9 cellular contexts compared by ENCODE assay signal in genomic region chr10:132408823-132409666, GRCh38. TPM values are rescaled to one million over a fixed set of nuclear protein-coding genes. Genes with fewer than 3 reads are reported as not detected.
DNase-seq lines count a peak whose midpoint lies in the region; ATAC-seq and TF ChIP-seq lines count a peak whose summit lies in the region.
"Had no signal": no experiment of that assay in that cellular context is flagged by ENCODE, and none has a peak within 500 bp of the region (broad histone marks: within the 10 kb centered on the region; RNA-seq: fewer than 3 reads in every experiment).

No MANE protein-coding gene starts in this region.

- ATAC-seq in memory B cell (ENCODE audit: low read depth) (no peak), GM18520 (IDR thresholded peaks at IDR 0.05; ENCODE audit: unreplicated experiment) (no peak), HG03342 (IDR thresholded peaks at IDR 0.05; ENCODE audit: unreplicated experiment) (no peak)

- peaks cover 0 to 10% (median 10%) of the 10 kb centered on the region in 3 donors for H3K4me1 Mint-ChIP-seq in IgD-negative memory B cell
- H3K4me1 Mint-ChIP-seq in memory B cell = peaks cover 9% of the 10 kb centered on the region

- H3K9me3 Mint-ChIP-seq in IgD-negative memory B cell (no peaks in the 10 kb centered on the region), memory B cell (no peaks in the 10 kb centered on the region)

- H3K9me3 ChIP-seq in duodenal mucosa (ENCODE audit: control insufficient read depth in 1 of 2, low read length in 2 of 2) = no peaks in the 10 kb centered on the region
- no peaks in the 10 kb centered on the region for H3K9me3 ChIP-seq in testis

- H3K27me3 Mint-ChIP-seq in IgD-negative memory B cell = no peaks in the 10 kb centered on the region
- H3K27me3 Mint-ChIP-seq in memory B cell = no peaks in the 10 kb centered on the region
- H3K27me3 Mint-ChIP-seq: activated CD8-positive, alpha-beta memory T cell treated with anti-CD3 and anti-CD28 coated beads, Interleukin-2, amount 10 ng/mL, durations not matched to agents 7 days and 5 days had no signal

- H3K36me3 ChIP-seq in duodenal mucosa (ENCODE audit: control insufficient read depth in 1 of 2, insufficient read depth in 2 of 2, low read length in 2 of 2) (peaks cover 0 to 14% of the 10 kb centered on the region in 2 donors), testis (ENCODE audit: low read depth, missing control alignments) (no peaks in the 10 kb centered on the region)

- H3K4me1 ChIP-seq in duodenal mucosa (ENCODE audit: control insufficient read depth in 1 of 2, insufficient read depth in 2 of 2, low read length in 2 of 2) (peaks cover 43% of the 10 kb centered on the region in 2 donors), testis (peaks cover 64% of the 10 kb centered on the region)

- H3K9ac ChIP-seq in duodenal mucosa (ENCODE audit: low read depth in 1 of 2, low read length in 2 of 2) = peak overlapping the region; percentile 25 to 71

- H3K4me3 ChIP-seq in duodenal mucosa (ENCODE audit: low read depth in 1 of 2, low read length in 2 of 2) (peak overlapping the region in 1 of 2 donors; percentile 50), testis (no peak overlapping the region)

- peak overlapping the region in 1 of 4 donors; percentile 79 for H3K4me3 Mint-ChIP-seq in IgD-negative memory B cell
- peak overlapping the region; percentile 34 for H3K4me3 Mint-ChIP-seq in memory B cell
- H3K4me3 Mint-ChIP-seq: activated CD8-positive, alpha-beta memory T cell treated with anti-CD3 and anti-CD28 coated beads, Interleukin-2, amount 10 ng/mL, durations not matched to agents 7 days and 5 days had no signal

- H3K27ac ChIP-seq in duodenal mucosa (ENCODE audit: low read depth, low read length) (peak overlapping the region; percentile 73), testis (peak overlapping the region; percentile 87 to 91)

- 75 to 76% methylated on average over 3 to 27 of the region's 27 CpGs for WGBS in testis, 2 donors

- no peak for TF ChIP-seq CTCF in testis (IDR thresholded peaks at IDR 0.05)

- H3K27ac Mint-ChIP-seq in IgD-negative memory B cell (peak overlapping the region in 2 of 3 donors; percentile 47 to 73), memory B cell (no peak overlapping the region)

- intact Hi-C loops in testis (cut with DNase I; ENCODE audit: low total_unique reads) = no loop called here

- DNase-seq in memory B cell (ENCODE audit: low spot score in 2 of 2) = no peak
- DNase-seq in testis = no peak
- no peak for DNase-seq in anterior cingulate cortex (lab: John Stamatoyannopoulos, UW)
- DNase-seq: activated CD8-positive, alpha-beta memory T cell treated with anti-CD3 and anti-CD28 coated beads, Interleukin-2, amount 10 ng/mL, durations not matched to agents 7 days and 5 days; NCI-H2029 treated with DMSO at 0.1 percent for 48 hours had no signal

- H3K27me3 ChIP-seq in duodenal mucosa (ENCODE audit: control insufficient read depth in 1 of 2, insufficient read depth in 2 of 2, low read length in 2 of 2) (no peaks in the 10 kb centered on the region), testis (no peaks in the 10 kb centered on the region)

- no peaks in the 10 kb centered on the region for H3K36me3 Mint-ChIP-seq in IgD-negative memory B cell
- peaks cover 13% of the 10 kb centered on the region for H3K36me3 Mint-ChIP-seq in memory B cell

- TF ChIP-seq POLR2A in testis (IDR thresholded peaks at IDR 0.05) = no peak

RNA-seq across cellular contexts. Expression of gene PWWP2B, which starts 12.0 kb away (rescaled TPM):
- polyA plus RNA-seq in IgD-negative memory B cell = 9.0 TPM
- 10 to 100 TPM; 32.6 to 45.1 TPM for total RNA-seq in testis
- 16.0 TPM for polyA plus RNA-seq in testis (ENCODE audit: insufficient read depth, low read depth, low replicate concordance)
